In the genomic region with DNA sequence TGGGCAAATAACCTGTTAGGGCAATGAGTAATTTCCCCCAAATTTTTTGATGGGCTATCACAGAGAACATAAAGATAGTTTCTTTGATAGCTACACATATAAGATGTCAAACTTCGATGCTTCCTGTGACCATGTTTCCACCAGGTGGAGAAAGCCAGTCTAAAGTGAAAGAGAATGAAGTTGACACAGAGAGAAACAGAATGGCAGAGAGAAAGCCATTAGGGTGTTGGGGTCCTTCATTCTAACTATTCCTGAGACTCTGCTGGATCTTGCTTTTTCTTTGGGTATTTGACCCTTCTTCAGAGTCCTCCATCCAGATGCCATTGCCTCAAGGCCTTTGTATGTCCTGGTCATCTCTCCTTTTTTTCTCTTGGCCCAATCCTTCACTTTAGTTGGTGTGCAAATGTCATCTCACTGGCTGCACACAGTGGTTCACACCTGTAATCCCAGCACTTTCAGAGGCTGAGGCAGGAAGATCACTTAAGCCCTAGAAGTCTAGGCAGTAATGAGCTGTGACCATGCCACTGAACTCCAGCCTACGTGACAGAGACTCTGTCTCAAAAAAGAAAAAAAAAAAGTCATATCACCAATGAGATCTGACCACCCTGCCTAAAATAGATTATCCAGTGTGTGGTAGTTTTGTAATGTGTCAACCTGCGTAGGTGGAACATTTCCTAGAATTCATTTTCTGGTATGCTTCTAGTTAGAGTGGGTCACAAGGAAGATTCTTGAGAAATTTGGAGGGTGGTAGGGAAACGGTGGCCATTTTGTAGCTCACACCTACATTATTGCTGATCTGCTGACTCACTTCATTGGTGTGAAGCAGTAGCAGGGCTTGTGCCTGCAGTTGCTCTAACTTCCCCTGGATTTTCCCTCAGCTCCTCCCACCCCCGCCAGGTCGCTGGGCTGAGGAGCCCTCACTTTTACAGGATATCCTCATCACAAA, we compare ENCODE assay signal across 8 cellular contexts. TPM values are rescaled to one million over a fixed set of nuclear protein-coding genes. Genes with fewer than 3 reads are reported as not detected.
DNase-seq lines count a peak whose midpoint lies in the region; ATAC-seq and TF ChIP-seq lines count a peak whose summit lies in the region.

No MANE protein-coding gene starts in this region.

- no peak overlapping the region for H3K4me3 ChIP-seq in A673 (ENCODE audit: low read depth, low read length, poor library complexity, severe bottlenecking)

- H3K4me3 Mint-ChIP-seq in MCF 10A (ENCODE audit: unreplicated experiment): no peak overlapping the region

- no peaks in the 10 kb centered on the region for H3K36me3 ChIP-seq in A673 (ENCODE audit: insufficient read depth, low read length, poor library complexity, severe bottlenecking)

- peak; percentile 66 for ATAC-seq in GM18520 (IDR thresholded peaks at IDR 0.05; ENCODE audit: unreplicated experiment)
- ATAC-seq in HG02678 (IDR thresholded peaks at IDR 0.05; ENCODE audit: unreplicated experiment): peak; percentile 79

- H3K9me3 Mint-ChIP-seq in MCF 10A (ENCODE audit: unreplicated experiment): no peaks in the 10 kb centered on the region

- no peak overlapping the region for H3K27ac Mint-ChIP-seq in MCF 10A (ENCODE audit: low read depth, unreplicated experiment)

- CTCF ChIA-PET in MCF 10A (lab: Yijun Ruan, JAX) (interaction anchor here (0.6 kb wide), 2 partner anchors 58 to 147 kb away, joined by 3 to 4 read pairs; no protein-coding TSS in a partner anchor), A673 (lab: Charles Lee) (no interaction called here)

- no peaks in the 10 kb centered on the region for H3K36me3 Mint-ChIP-seq in MCF 10A (ENCODE audit: insufficient read depth, unreplicated experiment)

- peak; percentile 53 for DNase-seq in activated CD4-positive, CD25-positive, alpha-beta regulatory T cell treated with anti-CD3 and anti-CD28 coated beads, Interleukin-2, amount 50 U/mL, for 72 hours
- DNase-seq in stimulated activated CD4-positive, alpha-beta T cell treated with anti-CD3 and anti-CD28 coated beads, Interleukin-12 subunit alpha, Interleukin-12 subunit beta, amount 100 ng/mL, for 48 hours (ENCODE audit: low read depth in 2 of 3, low spot score in 1 of 3): peak; percentile 72 to 80 (median 74)
- no peak for DNase-seq in MCF 10A (ENCODE audit: unreplicated experiment)
- no peak for DNase-seq in 8988T
- DNase-seq in A673 (ENCODE audit: low spot score): no peak
- no peak for DNase-seq in GM19240 (ENCODE audit: insufficient read length, low spot score)

- H3K4me1 Mint-ChIP-seq in MCF 10A (ENCODE audit: insufficient read depth, unreplicated experiment): peaks cover 17% of the 10 kb centered on the region

- H3K27me3 Mint-ChIP-seq in MCF 10A (ENCODE audit: insufficient read depth, unreplicated experiment): no peaks in the 10 kb centered on the region

- H3K4me1 ChIP-seq in A673 (ENCODE audit: insufficient read depth, low read length, poor library complexity, severe bottlenecking): no peaks in the 10 kb centered on the region

- BruUV-seq in MCF 10A (replicated peaks; lab: Mats Ljungman, UMichigan) (no TSS peak), A673 (replicated peaks; lab: Mats Ljungman, UMichigan) (no TSS peak)

- intact Hi-C loops in MCF 10A (cut with micrococcal nuclease) (no loop called here), A673 (cut with micrococcal nuclease; ENCODE audit: unreplicated experiment) (no loop called here)

- H3K9me3 ChIP-seq in A673 (ENCODE audit: low read depth, low read length, poor library complexity, severe bottlenecking): no peaks in the 10 kb centered on the region

- no peak for TF ChIP-seq CTCF in MCF 10A (IDR thresholded peaks at IDR 0.05; ENCODE audit: unreplicated experiment)
- TF ChIP-seq CTCF in A673 (conservative IDR thresholded peaks at IDR 0.05; ENCODE audit: low read depth, low read length): no peak

- H3K27ac ChIP-seq in A673 (ENCODE audit: low read depth, low read length, poor library complexity, severe bottlenecking): no peak overlapping the region

- H3K27me3 ChIP-seq in A673 (replicated peaks; ENCODE audit: insufficient read depth, low read depth, low read length, poor library complexity): no peaks in the 10 kb centered on the region

- POLR2A ChIA-PET in MCF 10A (lab: Yijun Ruan, JAX) (interaction anchor here (0.7 to 2.4 kb wide), 4 partner anchors 19 to 23 kb away, joined by 3 to 9 read pairs (median 4); partner anchors contain the start of gene KIF2A), A673 (lab: Charles Lee; ENCODE audit: low non-redundant PET) (no interaction called here)

RNA-seq across cellular contexts. Expression of gene KIF2A, which starts 20.8 kb away (rescaled TPM):
- 45.0 and 61.0 TPM in 2 replicates for total RNA-seq in MCF 10A (2022)
- 92.4 and 99.0 TPM in 2 replicates for total RNA-seq in A673 (2021)

Comparison
In these comparisons a context has a peak if more than half of its experiments do, and no peak if none do; other contexts are left out.
1. DNase-seq: peak in activated CD4-positive, CD25-positive, alpha-beta regulatory T cell treated with anti-CD3 and anti-CD28 coated beads, Interleukin-2, amount 50 U/mL, for 72 hours (single experiment) and stimulated activated CD4-positive, alpha-beta T cell treated with anti-CD3 and anti-CD28 coated beads, Interleukin-12 subunit alpha, Interleukin-12 subunit beta, amount 100 ng/mL, for 48 hours (3 of 3); none in MCF 10A (single experiment), 8988T (single experiment), A673 (single experiment) and GM19240 (single experiment).